1 cellular context compared by ENCODE assay signal in the genomic region with DNA sequence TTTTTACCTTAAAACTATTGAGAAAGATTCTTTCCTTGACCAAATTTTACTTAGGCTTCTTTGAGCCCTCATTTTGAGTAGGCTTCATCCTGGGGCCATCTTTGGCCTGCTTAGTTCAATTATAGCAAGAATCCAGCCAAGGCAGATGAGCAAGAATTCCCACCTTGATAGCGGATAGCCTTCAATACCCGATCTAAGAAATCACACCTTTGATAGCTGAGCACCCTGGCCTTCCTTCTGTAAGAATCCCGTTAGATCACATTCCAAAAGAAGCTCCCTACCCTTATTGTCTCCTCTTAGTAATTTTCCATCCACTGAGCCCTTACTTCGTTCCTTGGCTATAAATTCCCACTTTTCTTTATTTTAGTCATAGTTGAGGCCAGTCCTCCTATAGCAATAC.
TF ChIP-seq lines count a peak whose summit lies in the region.

No MANE protein-coding gene starts in this region.

TF ChIP-seq in GM23338, 12 proteins besides CTCF, POLR2A, EP300 and RAD21 (continued from another document):
- no peak for TF ChIP-seq JUNB (IDR thresholded peaks at IDR 0.05; ENCODE audit: unreplicated experiment)
- TF ChIP-seq CREB1 (CRISPR knock-in tag; IDR thresholded peaks at IDR 0.05; ENCODE audit: low read depth): no peak
